Comparison of ENCODE assay signal across 9 cellular contexts in the genomic region with DNA sequence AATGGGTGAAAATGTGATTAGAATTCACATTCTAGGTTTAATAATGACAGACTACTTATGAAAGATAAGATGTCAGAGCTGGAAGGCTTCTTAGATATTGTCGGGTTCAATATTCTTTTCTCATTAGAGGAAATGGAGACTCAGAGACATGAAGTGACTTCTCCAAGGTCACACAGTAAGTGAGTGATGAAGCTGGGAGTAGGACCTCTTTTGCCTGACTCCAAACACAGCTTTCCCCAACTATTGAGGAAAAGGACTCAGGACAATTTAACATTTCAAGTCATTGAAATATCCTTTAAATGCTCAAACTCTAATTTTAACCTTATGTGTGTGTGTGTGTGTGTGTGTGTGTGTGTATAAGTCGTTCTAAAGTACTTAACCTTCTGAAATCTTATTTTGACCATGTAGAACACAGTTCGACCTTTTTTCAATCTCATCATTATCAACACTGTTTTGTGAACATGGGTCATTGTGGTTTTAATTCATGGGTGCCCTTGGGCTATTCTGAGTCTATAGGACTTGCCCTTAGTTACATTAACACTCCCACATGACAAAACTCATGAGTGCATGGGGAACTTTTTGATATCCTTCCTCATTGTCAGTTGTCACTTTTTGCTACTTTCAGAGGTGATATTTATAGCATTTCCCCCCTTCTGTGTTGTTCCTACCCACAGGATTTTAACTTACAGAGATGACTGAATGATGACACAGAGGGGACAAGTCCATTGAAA. TPM values are rescaled to one million over a fixed set of nuclear protein-coding genes. Genes with fewer than 3 reads are reported as not detected.
DNase-seq lines count a peak whose midpoint lies in the region; ATAC-seq lines count a peak whose summit lies in the region.
"Had no signal": no experiment of that assay in that cellular context is flagged by ENCODE, and none has a peak within 500 bp of the region (broad histone marks: within the 10 kb centered on the region; RNA-seq: fewer than 3 reads in every experiment).

No MANE protein-coding gene starts in this region.

- peaks cover 64% of the 10 kb centered on the region for H3K4me1 Mint-ChIP-seq in activated T-helper 1 cell treated with anti-CD3 and anti-CD28 coated beads, Interleukin-12 subunit alpha, Interleukin-12 subunit beta, Interleukin-2, Interleukin-4 antibody, amounts not matched to agents 30 ng/mL and 10 ng/mL and 1 ng/mL, durations not matched to agents 14 hours and 24 hours and 36 hours (ENCODE audit: low read depth)
- H3K4me1 Mint-ChIP-seq in stimulated activated memory B cell treated with anti-CD40 and anti-IgM and Interleukin-4, amounts not matched to agents 10 μg/mL and 1 μg/mL and 100 μg/mL, for 72 hours = peaks cover 66% of the 10 kb centered on the region

- no peaks in the 10 kb centered on the region for H3K36me3 Mint-ChIP-seq in activated T-helper 1 cell treated with anti-CD3 and anti-CD28 coated beads, Interleukin-12 subunit alpha, Interleukin-12 subunit beta, Interleukin-2, Interleukin-4 antibody, amounts not matched to agents 30 ng/mL and 10 ng/mL and 1 ng/mL, durations not matched to agents 14 hours and 24 hours and 36 hours (ENCODE audit: low read depth)
- H3K36me3 Mint-ChIP-seq in stimulated activated memory B cell treated with anti-CD40 and anti-IgM and Interleukin-4, amounts not matched to agents 10 μg/mL and 1 μg/mL and 100 μg/mL, for 72 hours = no peaks in the 10 kb centered on the region

- ATAC-seq in GM18870 (IDR thresholded peaks at IDR 0.05; ENCODE audit: unreplicated experiment) = peak; percentile 42
- ATAC-seq in HG02884 (IDR thresholded peaks at IDR 0.05; ENCODE audit: unreplicated experiment) = peak; percentile 59
- ATAC-seq in stimulated activated memory B cell treated with anti-CD40 and anti-IgM and Interleukin-4, amounts not matched to agents 10 μg/mL and 1 μg/mL and 100 μg/mL, for 72 hours = peak; percentile 85
- ATAC-seq: SK-N-SH treated with all-trans-retinoic acid at 6 μM for 48 hours had no signal

- intact Hi-C loops in activated T-helper 1 cell treated with anti-CD3 and anti-CD28 coated beads, Interleukin-12 subunit alpha, Interleukin-12 subunit beta, Interleukin-2, Interleukin-4 antibody, amounts not matched to agents 30 ng/mL and 10 ng/mL and 1 ng/mL, durations not matched to agents 14 hours and 24 hours and 36 hours (cut with micrococcal nuclease) = loop anchor here (1.0 to 2.0 kb wide), 3 partner anchors 13 to 62 kb away; no protein-coding TSS in a partner anchor

- H3K27ac Mint-ChIP-seq in activated T-helper 1 cell treated with anti-CD3 and anti-CD28 coated beads, Interleukin-12 subunit alpha, Interleukin-12 subunit beta, Interleukin-2, Interleukin-4 antibody, amounts not matched to agents 30 ng/mL and 10 ng/mL and 1 ng/mL, durations not matched to agents 14 hours and 24 hours and 36 hours = peak overlapping the region; percentile 23
- peak overlapping the region; percentile 92 for H3K27ac Mint-ChIP-seq in stimulated activated memory B cell treated with anti-CD40 and anti-IgM and Interleukin-4, amounts not matched to agents 10 μg/mL and 1 μg/mL and 100 μg/mL, for 72 hours

- H3K27me3 Mint-ChIP-seq in activated T-helper 1 cell treated with anti-CD3 and anti-CD28 coated beads, Interleukin-12 subunit alpha, Interleukin-12 subunit beta, Interleukin-2, Interleukin-4 antibody, amounts not matched to agents 30 ng/mL and 10 ng/mL and 1 ng/mL, durations not matched to agents 14 hours and 24 hours and 36 hours (ENCODE audit: insufficient read depth) = no peaks in the 10 kb centered on the region
- H3K27me3 Mint-ChIP-seq in stimulated activated memory B cell treated with anti-CD40 and anti-IgM and Interleukin-4, amounts not matched to agents 10 μg/mL and 1 μg/mL and 100 μg/mL, for 72 hours = no peaks in the 10 kb centered on the region

- H3K9me3 Mint-ChIP-seq in activated T-helper 1 cell treated with anti-CD3 and anti-CD28 coated beads, Interleukin-12 subunit alpha, Interleukin-12 subunit beta, Interleukin-2, Interleukin-4 antibody, amounts not matched to agents 30 ng/mL and 10 ng/mL and 1 ng/mL, durations not matched to agents 14 hours and 24 hours and 36 hours = no peaks in the 10 kb centered on the region
- no peaks in the 10 kb centered on the region for H3K9me3 Mint-ChIP-seq in stimulated activated memory B cell treated with anti-CD40 and anti-IgM and Interleukin-4, amounts not matched to agents 10 μg/mL and 1 μg/mL and 100 μg/mL, for 72 hours

- no peak for DNase-seq in activated T-helper 1 cell treated with anti-CD3 and anti-CD28 coated beads, Interleukin-12 subunit alpha, Interleukin-12 subunit beta, Interleukin-2, Interleukin-4 antibody, amounts not matched to agents 30 ng/mL and 10 ng/mL and 1 ng/mL, durations not matched to agents 14 hours and 24 hours and 36 hours (ENCODE audit: low spot score)
- DNase-seq in stimulated activated CD4-positive, alpha-beta T cell treated with anti-CD3 and anti-CD28 coated beads, Interleukin-2, amount 100 ng/mL, for 24 hours = no peak
- DNase-seq in COLO668 (lab: John Stamatoyannopoulos, UW; ENCODE audit: unreplicated experiment) = no peak
- DNase-seq in NCI-H748 (lab: John Stamatoyannopoulos, UW; ENCODE audit: unreplicated experiment) = no peak
- no peak for DNase-seq in activated CD8-positive, alpha-beta memory T cell treated with anti-CD3 and anti-CD28 coated beads for 24 hours

- H3K4me3 Mint-ChIP-seq in activated T-helper 1 cell treated with anti-CD3 and anti-CD28 coated beads, Interleukin-12 subunit alpha, Interleukin-12 subunit beta, Interleukin-2, Interleukin-4 antibody, amounts not matched to agents 30 ng/mL and 10 ng/mL and 1 ng/mL, durations not matched to agents 14 hours and 24 hours and 36 hours = peak overlapping the region; percentile 1
- H3K4me3 Mint-ChIP-seq in stimulated activated memory B cell treated with anti-CD40 and anti-IgM and Interleukin-4, amounts not matched to agents 10 μg/mL and 1 μg/mL and 100 μg/mL, for 72 hours = peak overlapping the region; percentile 54

RNA-seq across cellular contexts. Expression of gene LRCH1, which starts 53.0 kb away (rescaled TPM):
- total RNA-seq in activated T-helper 1 cell treated with anti-CD3 and anti-CD28 coated beads, Interleukin-12 subunit alpha, Interleukin-12 subunit beta, Interleukin-2, Interleukin-4 antibody, amounts not matched to agents 30 ng/mL and 10 ng/mL and 1 ng/mL, durations not matched to agents 14 hours and 24 hours and 36 hours = 20.3 and 21.8 TPM in 2 replicates
